In the genomic region with DNA sequence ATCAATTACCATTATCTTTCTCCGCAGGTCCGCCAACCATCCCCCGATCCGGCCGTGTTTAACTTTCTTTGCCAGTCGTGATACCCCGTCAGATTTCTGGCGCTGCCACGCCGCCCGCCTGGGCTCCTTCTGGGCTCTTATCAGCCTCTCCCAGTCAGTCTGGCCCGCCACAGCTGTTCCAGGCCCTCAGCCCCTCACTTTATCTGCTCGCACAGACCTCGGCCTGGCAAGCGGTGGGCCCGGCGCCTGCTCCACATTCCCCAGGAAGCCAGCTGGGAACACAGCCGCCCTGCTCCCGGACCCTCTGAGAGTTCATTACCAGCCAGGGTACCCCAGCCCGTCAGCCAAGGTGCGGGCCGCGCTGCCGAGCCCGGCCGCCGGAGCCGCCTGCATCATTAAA, we compare ENCODE assay signal across 1 cellular context.
TF ChIP-seq lines count a peak whose summit lies in the region.

No MANE protein-coding gene starts in this region.

TF ChIP-seq in GM23338, 12 proteins besides CTCF, POLR2A, EP300 and RAD21 (continued from another document):
- TF ChIP-seq, protein P1, sequence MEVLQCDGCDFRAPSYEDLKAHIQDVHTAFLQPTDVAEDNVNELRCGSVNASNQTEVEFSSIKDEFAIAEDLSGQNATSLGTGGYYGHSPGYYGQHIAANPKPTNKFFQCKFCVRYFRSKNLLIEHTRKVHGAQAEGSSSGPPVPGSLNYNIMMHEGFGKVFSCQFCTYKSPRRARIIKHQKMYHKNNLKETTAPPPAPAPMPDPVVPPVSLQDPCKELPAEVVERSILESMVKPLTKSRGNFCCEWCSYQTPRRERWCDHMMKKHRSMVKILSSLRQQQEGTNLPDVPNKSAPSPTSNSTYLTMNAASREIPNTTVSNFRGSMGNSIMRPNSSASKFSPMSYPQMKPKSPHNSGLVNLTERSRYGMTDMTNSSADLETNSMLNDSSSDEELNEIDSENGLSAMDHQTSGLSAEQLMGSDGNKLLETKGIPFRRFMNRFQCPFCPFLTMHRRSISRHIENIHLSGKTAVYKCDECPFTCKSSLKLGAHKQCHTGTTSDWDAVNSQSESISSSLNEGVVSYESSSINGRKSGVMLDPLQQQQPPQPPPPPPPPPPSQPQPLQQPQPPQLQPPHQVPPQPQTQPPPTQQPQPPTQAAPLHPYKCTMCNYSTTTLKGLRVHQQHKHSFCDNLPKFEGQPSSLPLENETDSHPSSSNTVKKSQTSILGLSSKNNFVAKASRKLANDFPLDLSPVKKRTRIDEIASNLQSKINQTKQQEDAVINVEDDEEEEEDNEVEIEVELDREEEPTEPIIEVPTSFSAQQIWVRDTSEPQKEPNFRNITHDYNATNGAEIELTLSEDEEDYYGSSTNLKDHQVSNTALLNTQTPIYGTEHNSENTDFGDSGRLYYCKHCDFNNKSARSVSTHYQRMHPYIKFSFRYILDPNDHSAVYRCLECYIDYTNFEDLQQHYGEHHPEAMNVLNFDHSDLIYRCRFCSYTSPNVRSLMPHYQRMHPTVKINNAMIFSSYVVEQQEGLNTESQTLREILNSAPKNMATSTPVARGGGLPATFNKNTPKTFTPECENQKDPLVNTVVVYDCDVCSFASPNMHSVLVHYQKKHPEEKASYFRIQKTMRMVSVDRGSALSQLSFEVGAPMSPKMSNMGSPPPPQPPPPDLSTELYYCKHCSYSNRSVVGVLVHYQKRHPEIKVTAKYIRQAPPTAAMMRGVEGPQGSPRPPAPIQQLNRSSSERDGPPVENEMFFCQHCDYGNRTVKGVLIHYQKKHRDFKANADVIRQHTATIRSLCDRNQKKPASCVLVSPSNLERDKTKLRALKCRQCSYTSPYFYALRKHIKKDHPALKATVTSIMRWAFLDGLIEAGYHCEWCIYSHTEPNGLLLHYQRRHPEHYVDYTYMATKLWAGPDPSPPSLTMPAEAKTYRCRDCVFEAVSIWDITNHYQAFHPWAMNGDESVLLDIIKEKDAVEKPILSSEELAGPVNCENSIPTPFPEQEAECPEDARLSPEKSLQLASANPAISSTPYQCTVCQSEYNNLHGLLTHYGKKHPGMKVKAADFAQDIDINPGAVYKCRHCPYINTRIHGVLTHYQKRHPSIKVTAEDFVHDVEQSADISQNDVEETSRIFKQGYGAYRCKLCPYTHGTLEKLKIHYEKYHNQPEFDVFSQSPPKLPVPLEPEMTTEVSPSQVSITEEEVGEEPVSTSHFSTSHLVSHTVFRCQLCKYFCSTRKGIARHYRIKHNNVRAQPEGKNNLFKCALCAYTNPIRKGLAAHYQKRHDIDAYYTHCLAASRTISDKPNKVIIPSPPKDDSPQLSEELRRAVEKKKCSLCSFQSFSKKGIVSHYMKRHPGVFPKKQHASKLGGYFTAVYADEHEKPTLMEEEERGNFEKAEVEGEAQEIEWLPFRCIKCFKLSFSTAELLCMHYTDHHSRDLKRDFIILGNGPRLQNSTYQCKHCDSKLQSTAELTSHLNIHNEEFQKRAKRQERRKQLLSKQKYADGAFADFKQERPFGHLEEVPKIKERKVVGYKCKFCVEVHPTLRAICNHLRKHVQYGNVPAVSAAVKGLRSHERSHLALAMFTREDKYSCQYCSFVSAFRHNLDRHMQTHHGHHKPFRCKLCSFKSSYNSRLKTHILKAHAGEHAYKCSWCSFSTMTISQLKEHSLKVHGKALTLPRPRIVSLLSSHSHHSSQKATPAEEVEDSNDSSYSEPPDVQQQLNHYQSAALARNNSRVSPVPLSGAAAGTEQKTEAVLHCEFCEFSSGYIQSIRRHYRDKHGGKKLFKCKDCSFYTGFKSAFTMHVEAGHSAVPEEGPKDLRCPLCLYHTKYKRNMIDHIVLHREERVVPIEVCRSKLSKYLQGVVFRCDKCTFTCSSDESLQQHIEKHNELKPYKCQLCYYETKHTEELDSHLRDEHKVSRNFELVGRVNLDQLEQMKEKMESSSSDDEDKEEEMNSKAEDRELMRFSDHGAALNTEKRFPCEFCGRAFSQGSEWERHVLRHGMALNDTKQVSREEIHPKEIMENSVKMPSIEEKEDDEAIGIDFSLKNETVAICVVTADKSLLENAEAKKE (CRISPR knock-in tag; IDR thresholded peaks at IDR 0.05) = no peak
- no peak for TF ChIP-seq NANOG (IDR thresholded peaks at IDR 0.05; ENCODE audit: borderline replicate concordance)
- no peak for TF ChIP-seq EZH2phosphoT487 (IDR thresholded peaks at IDR 0.05; ENCODE audit: unreplicated experiment)
- no peak for TF ChIP-seq REST (IDR thresholded peaks at IDR 0.05; ENCODE audit: unreplicated experiment)
- no peak for TF ChIP-seq EZH2 (IDR thresholded peaks at IDR 0.05; ENCODE audit: low read depth, unreplicated experiment)
- TF ChIP-seq CREB1 (CRISPR knock-in tag; IDR thresholded peaks at IDR 0.05; ENCODE audit: low read depth) = no peak
